In genomic region chr6:26305097-26305841, GRCh38 we compare ENCODE assay signal across 8 cellular contexts. TPM values are rescaled to one million over a fixed set of nuclear protein-coding genes. Genes with fewer than 3 reads are reported as not detected.
DNase-seq lines count a peak whose midpoint lies in the region; ATAC-seq and TF ChIP-seq lines count a peak whose summit lies in the region.

No MANE protein-coding gene starts in this region.

- DNase-seq in GM10248 (ENCODE audit: extremely low spot score) (peak; percentile 45), MCF 10A (ENCODE audit: unreplicated experiment) (peak; percentile 66), immature natural killer cell (peak; percentile 47 to 77 (median 74)), smooth muscle cell (lab: John Stamatoyannopoulos, UW; ENCODE audit: unreplicated experiment) (no peak), mesenteric fat pad (ENCODE audit: low spot score) (no peak)
- DNase-seq in T-helper 2 cell treated with Interferon-gamma antibody and Interleukin-4, amounts not matched to agents 5 μg/mL and 100 μg/mL, for 36 hours (ENCODE audit: low spot score), result peak; percentile 44

- no peaks in the 10 kb centered on the region for H3K36me3 Mint-ChIP-seq in T-helper 2 cell treated with Interferon-gamma antibody and Interleukin-4, amounts not matched to agents 5 μg/mL and 100 μg/mL, for 36 hours (ENCODE audit: low read depth)
- H3K36me3 Mint-ChIP-seq in MCF 10A (ENCODE audit: insufficient read depth, unreplicated experiment) (peaks cover 9% of the 10 kb centered on the region), immature natural killer cell (no peaks in the 10 kb centered on the region)

- peak overlapping the region; percentile 49 for H3K9ac ChIP-seq in smooth muscle cell (ENCODE audit: low read depth)

- CTCF ChIA-PET in GM10248 (lab: Yijun Ruan, JAX), result no interaction called here
- CTCF ChIA-PET in MCF 10A (lab: Yijun Ruan, JAX), result no interaction called here

- peak overlapping the region; percentile 79 for H3K4me2 ChIP-seq in smooth muscle cell

- BruUV-seq in MCF 10A (replicated peaks; lab: Mats Ljungman, UMichigan), result no TSS peak

- H3K4me1 ChIP-seq in smooth muscle cell (ENCODE audit: low read depth), result no peaks in the 10 kb centered on the region

- H3K4me3 ChIP-seq in smooth muscle cell, result peak overlapping the region; percentile 63

- H3K27ac Mint-ChIP-seq in T-helper 2 cell treated with Interferon-gamma antibody and Interleukin-4, amounts not matched to agents 5 μg/mL and 100 μg/mL, for 36 hours, result peak overlapping the region; percentile 93
- H3K27ac Mint-ChIP-seq in MCF 10A (ENCODE audit: low read depth, unreplicated experiment) (peak overlapping the region; percentile 93), immature natural killer cell (peak overlapping the region; percentile 62 to 98 (median 94))

- H3K27me3 ChIP-seq in smooth muscle cell (ENCODE audit: low read depth), result no peaks in the 10 kb centered on the region

- H2AFZ ChIP-seq in smooth muscle cell (ENCODE audit: low read depth), result peak overlapping the region; percentile 86

- ATAC-seq in HG03442 (IDR thresholded peaks at IDR 0.05; ENCODE audit: unreplicated experiment), result peak; percentile 42
- ATAC-seq in HG03571 (IDR thresholded peaks at IDR 0.05; ENCODE audit: unreplicated experiment), result no peak

- H3F3A ChIP-seq in smooth muscle cell (ENCODE audit: low read depth), result no peaks in the 10 kb centered on the region

- intact Hi-C loops in MCF 10A (cut with micrococcal nuclease), result no loop called here

- no peaks in the 10 kb centered on the region for H3K27me3 Mint-ChIP-seq in T-helper 2 cell treated with Interferon-gamma antibody and Interleukin-4, amounts not matched to agents 5 μg/mL and 100 μg/mL, for 36 hours (ENCODE audit: low read depth)
- H3K27me3 Mint-ChIP-seq in MCF 10A (ENCODE audit: insufficient read depth, unreplicated experiment) (no peaks in the 10 kb centered on the region), immature natural killer cell (ENCODE audit: low read depth in 3 of 3) (peaks cover 11 to 24% (median 13%) of the 10 kb centered on the region in 3 donors)

- no peak for TF ChIP-seq CTCF in GM10248 (IDR thresholded peaks at IDR 0.05; ENCODE audit: control extremely low read depth, extremely low read depth, low read depth, missing control alignments)
- no peak for TF ChIP-seq CTCF in MCF 10A (IDR thresholded peaks at IDR 0.05; ENCODE audit: unreplicated experiment)
- TF ChIP-seq CTCF in smooth muscle cell (IDR thresholded peaks at IDR 0.05; ENCODE audit: borderline replicate concordance, insufficient read depth, poor library complexity, severe bottlenecking), result no peak

- H3K9me3 Mint-ChIP-seq in T-helper 2 cell treated with Interferon-gamma antibody and Interleukin-4, amounts not matched to agents 5 μg/mL and 100 μg/mL, for 36 hours, result no peaks in the 10 kb centered on the region
- H3K9me3 Mint-ChIP-seq in MCF 10A (ENCODE audit: unreplicated experiment) (no peaks in the 10 kb centered on the region), immature natural killer cell (no peaks in the 10 kb centered on the region)

- no peaks in the 10 kb centered on the region for H3K36me3 ChIP-seq in smooth muscle cell (ENCODE audit: low read depth)

- peak overlapping the region; percentile 87 for H3K4me3 Mint-ChIP-seq in T-helper 2 cell treated with Interferon-gamma antibody and Interleukin-4, amounts not matched to agents 5 μg/mL and 100 μg/mL, for 36 hours
- H3K4me3 Mint-ChIP-seq in MCF 10A (ENCODE audit: unreplicated experiment) (peak overlapping the region; percentile 76), immature natural killer cell (peak overlapping the region; percentile 77 to 97 (median 91))

- no peaks in the 10 kb centered on the region for H3K9me3 ChIP-seq in smooth muscle cell (replicated peaks; ENCODE audit: low read depth)

- POLR2A ChIA-PET in GM10248 (lab: Yijun Ruan, JAX) (interaction anchor here (0.7 kb wide), 1 partner anchor 89 kb away, joined by 3 read pairs; a partner anchor contains a TSS), MCF 10A (lab: Yijun Ruan, JAX) (interaction anchor here (0.6 to 2.3 kb wide), 8 partner anchors 10 to 248 kb away, joined by 3 to 9 read pairs (median 4); a partner anchor contains a TSS)

- peak overlapping the region; percentile 51 for H3K27ac ChIP-seq in smooth muscle cell (ENCODE audit: low read depth)

- H4K20me1 ChIP-seq in smooth muscle cell (ENCODE audit: low read depth), result no peaks in the 10 kb centered on the region

- 5% methylated on average over 22 of the region's 22 CpGs for WGBS in smooth muscle cell (ENCODE audit: low lambda C conversion rate)

- no peaks in the 10 kb centered on the region for H3K79me2 ChIP-seq in smooth muscle cell (ENCODE audit: low read depth)

- H3K4me1 Mint-ChIP-seq in T-helper 2 cell treated with Interferon-gamma antibody and Interleukin-4, amounts not matched to agents 5 μg/mL and 100 μg/mL, for 36 hours (ENCODE audit: low read depth), result peaks cover 53% of the 10 kb centered on the region
- peaks cover 17% of the 10 kb centered on the region for H3K4me1 Mint-ChIP-seq in MCF 10A (ENCODE audit: insufficient read depth, unreplicated experiment)
- peaks cover 58 to 62% of the 10 kb centered on the region in 2 donors for H3K4me1 Mint-ChIP-seq in immature natural killer cell

RNA-seq across cellular contexts. Expression of gene BTN3A2, which starts 59.7 kb away (rescaled TPM):
- total RNA-seq in MCF 10A (2022), result 9.9 and 16.4 TPM in 2 replicates
- polyA plus RNA-seq in immature natural killer cell, result 100 to 1,000 TPM; 122 to 227 (median 158) TPM
- 5.1 and 19.7 TPM in 2 replicates for total RNA-seq in smooth muscle cell
- polyA plus RNA-seq in smooth muscle cell, result 7.6 and 13.3 TPM in 2 replicates
- total RNA-seq in mesenteric fat pad, result 9.1 TPM

Comparison
In these comparisons a context has a peak if more than half of its experiments do, and no peak if none do; other contexts are left out.
1. DNase-seq: peak in GM10248 (single experiment), T-helper 2 cell treated with Interferon-gamma antibody and Interleukin-4, amounts not matched to agents 5 μg/mL and 100 μg/mL, for 36 hours (single experiment), MCF 10A (single experiment) and immature natural killer cell (3 of 3); none in smooth muscle cell (single experiment) and mesenteric fat pad (single experiment).
2. Peak in every context shown above with its lines, with median percentiles within 50 percentile points of each other: H3K27ac Mint-ChIP-seq and H3K4me3 Mint-ChIP-seq.